Comparison of ENCODE assay signal across 17 cellular contexts in genomic region chr13:80329250-80329649, GRCh38. TPM values are rescaled to one million over a fixed set of nuclear protein-coding genes. Genes with fewer than 3 reads are reported as not detected.
A peak's percentile ranks its signal among the peaks of the same experiment; 100 is the strongest.
DNase-seq lines count a peak whose midpoint lies in the region; ATAC-seq and TF ChIP-seq lines count a peak whose summit lies in the region.
"Had no signal": no experiment of that assay in that cellular context is flagged by ENCODE, and none has a peak within 500 bp of the region (broad histone marks: within the 10 kb centered on the region; RNA-seq: fewer than 3 reads in every experiment).

No MANE protein-coding gene starts in this region.

- H2AFZ ChIP-seq in IMR-90 (replicated peaks; ENCODE audit: low read length, poor library complexity) = no peak overlapping the region
- no peak overlapping the region for H2AFZ ChIP-seq in hepatocyte

- POLR2A ChIA-PET in IMR-90 (lab: Charles Lee; ENCODE audit: unreplicated experiment) = no interaction called here

- TF ChIP-seq CTCF in right atrium auricular region (IDR thresholded peaks at IDR 0.05) = no peak
- no peak for TF ChIP-seq CTCF in IMR-90 (conservative IDR thresholded peaks at IDR 0.05; ENCODE audit: low read depth, low read length)
- TF ChIP-seq CTCF in hepatocyte (IDR thresholded peaks at IDR 0.05; ENCODE audit: poor library complexity) = no peak
- TF ChIP-seq CTCF in psoas muscle (IDR thresholded peaks at IDR 0.05) = no peak
- no peak for TF ChIP-seq CTCF in gastroesophageal sphincter (IDR thresholded peaks at IDR 0.05)

- TF ChIP-seq POLR2A in IMR-90 (IDR thresholded peaks at IDR 0.05; ENCODE audit: low read depth, low read length) (no peak), gastroesophageal sphincter (IDR thresholded peaks at IDR 0.05) (no peak)

- H3K4me2 ChIP-seq in IMR-90 (ENCODE audit: low read depth, low read length) (no peak overlapping the region), hepatocyte (no peak overlapping the region)

- no peak for TF ChIP-seq EP300 in gastroesophageal sphincter (IDR thresholded peaks at IDR 0.05)

- no peaks in the 10 kb centered on the region for H3K9me2 ChIP-seq in hepatocyte (replicated peaks; ENCODE audit: insufficient read depth)

- DNase-seq in Right ventricle myocardium inferior (ENCODE audit: missing footprints) = no peak
- DNase-seq in right atrium auricular region (ENCODE audit: low spot score) = no peak
- DNase-seq in IMR-90 = no peak
- DNase-seq in hepatocyte (ENCODE audit: low spot score) = no peak
- no peak for DNase-seq in psoas muscle
- no peak for DNase-seq in OCI-M2 (lab: John Stamatoyannopoulos, UW; ENCODE audit: unreplicated experiment)
- DNase-seq: 8988T; BE2C; Calu3; CD4-positive, alpha-beta memory T cell; NCI-H1417; NCI-H1930; NCI-H446 treated with DMSO at 0.1 percent for 48 hours; NCI-H82; SHP77 treated with DMSO at 0.1 percent for 48 hours had no signal

- no peak for TF ChIP-seq RAD21 in IMR-90 (IDR thresholded peaks at IDR 0.05; ENCODE audit: low read length)

- H3K4me1 ChIP-seq in right atrium auricular region (peaks cover 0 to 7% of the 10 kb centered on the region in 2 donors), IMR-90 (ENCODE audit: control insufficient read depth, insufficient read depth, low read length) (no peaks in the 10 kb centered on the region), hepatocyte (ENCODE audit: insufficient read depth) (no peaks in the 10 kb centered on the region), psoas muscle (peaks cover 22% of the 10 kb centered on the region), gastroesophageal sphincter (no peaks in the 10 kb centered on the region)
- H3K4me1 ChIP-seq: BE2C had no signal

- H3K9ac ChIP-seq in IMR-90 (ENCODE audit: low read depth, low read length) = no peak overlapping the region

- H3K4ac ChIP-seq in IMR-90 (ENCODE audit: low read depth, low read length) = no peak overlapping the region

- H3K79me2 ChIP-seq in hepatocyte = peaks cover 47% of the 10 kb centered on the region

- H3K27me3 ChIP-seq in right atrium auricular region (no peaks in the 10 kb centered on the region), IMR-90 (ENCODE audit: control insufficient read depth, insufficient read depth, low read length) (no peaks in the 10 kb centered on the region), hepatocyte (no peaks in the 10 kb centered on the region), psoas muscle (ENCODE audit: insufficient read depth in 3 of 3, low read length in 2 of 3) (no peaks in the 10 kb centered on the region), gastroesophageal sphincter (no peaks in the 10 kb centered on the region)
- H3K27me3 ChIP-seq: BE2C had no signal

- no peak overlapping the region for H2BK15ac ChIP-seq in IMR-90 (ENCODE audit: low read depth, low read length)

- CTCF ChIA-PET in IMR-90 (lab: Yijun Ruan, JAX) = interaction anchor here (0.6 kb wide), 1 partner anchor 596 kb away, joined by 3 read pairs; no protein-coding TSS in a partner anchor

- H3K36me3 ChIP-seq in right atrium auricular region (peaks cover 30% of the 10 kb centered on the region), IMR-90 (ENCODE audit: control insufficient read depth, insufficient read depth, low read length) (peaks cover 2% of the 10 kb centered on the region), hepatocyte (replicated peaks; ENCODE audit: insufficient read depth, low read depth) (no peaks in the 10 kb centered on the region), psoas muscle (ENCODE audit: insufficient read depth in 1 of 2, low read depth in 1 of 2) (peaks cover 0 to 15% of the 10 kb centered on the region in 2 donors), gastroesophageal sphincter (peaks cover 0 to 7% of the 10 kb centered on the region in 2 donors)

- no peak overlapping the region for H2BK5ac ChIP-seq in IMR-90 (ENCODE audit: low read depth, low read length, poor library complexity, severe bottlenecking)

- intact Hi-C loops in Right ventricle myocardium inferior (cut with DNase I) = no loop called here
- intact Hi-C loops in IMR-90 (cut with micrococcal nuclease) = no loop called here
- intact Hi-C loops in psoas muscle (cut with DNase I) = no loop called here

- H3K14ac ChIP-seq in IMR-90 (replicated peaks; ENCODE audit: low read depth, low read length) = 0 out of 2 replicates have a peak overlapping the region, but pooled peaks have one; percentile 40

- no peak overlapping the region for H3K18ac ChIP-seq in IMR-90 (ENCODE audit: low read depth, low read length)

- no peak overlapping the region for H2AK5ac ChIP-seq in IMR-90 (ENCODE audit: low read depth, low read length)

- no TSS peak for BruUV-seq in IMR-90 (replicated peaks; lab: Mats Ljungman, UMichigan)

- no peak overlapping the region for H3K56ac ChIP-seq in IMR-90 (ENCODE audit: extremely low read depth, insufficient read depth, low read length)

- no peaks in the 10 kb centered on the region for H3K9me1 ChIP-seq in IMR-90 (ENCODE audit: insufficient read depth, low read length)

- H4K91ac ChIP-seq in IMR-90 (ENCODE audit: insufficient read depth, low read depth, low read length) = no peak overlapping the region

- H3K23ac ChIP-seq in IMR-90 (ENCODE audit: low read depth, low read length) = no peak overlapping the region

- H3K27ac ChIP-seq in right atrium auricular region (no peak overlapping the region), IMR-90 (ENCODE audit: insufficient read depth, low read length) (no peak overlapping the region), hepatocyte (peak overlapping the region; percentile 49), psoas muscle (peak overlapping the region; percentile 34), gastroesophageal sphincter (no peak overlapping the region)

- H4K20me1 ChIP-seq in IMR-90 (ENCODE audit: insufficient read depth, low read length) = peaks cover 8% of the 10 kb centered on the region
- no peaks in the 10 kb centered on the region for H4K20me1 ChIP-seq in hepatocyte (ENCODE audit: insufficient read depth, poor library complexity, severe bottlenecking)

- H2AK9ac ChIP-seq in IMR-90 (replicated peaks; ENCODE audit: low read depth, low read length, poor library complexity) = no peak overlapping the region

- H3K9me3 ChIP-seq in right atrium auricular region = no peaks in the 10 kb centered on the region
- H3K9me3 ChIP-seq in IMR-90 (ENCODE audit: control insufficient read depth, insufficient read depth, low read length) = no peaks in the 10 kb centered on the region
- H3K9me3 ChIP-seq in hepatocyte (ENCODE audit: low read depth) = no peaks in the 10 kb centered on the region
- H3K9me3 ChIP-seq in psoas muscle = no peaks in the 10 kb centered on the region
- H3K9me3 ChIP-seq in gastroesophageal sphincter = no peaks in the 10 kb centered on the region
- H3K9me3 ChIP-seq: BE2C had no signal

- no peak overlapping the region for H4K8ac ChIP-seq in IMR-90 (ENCODE audit: low read depth in 2 of 2, low read length in 2 of 2)

- H2BK120ac ChIP-seq in IMR-90 (ENCODE audit: low read depth, low read length) = no peak overlapping the region

- peaks cover 11 to 39% of the 10 kb centered on the region in 2 experiments; a peak in 3 of 4 replicates for H3K79me1 ChIP-seq in IMR-90 (ENCODE audit: low read depth in 1 of 2, low read length in 2 of 2)

- in situ Hi-C loops in IMR-90 (cut with MboI; ENCODE audit: low sequenced_read_pairs) = loop anchor here (25.0 kb wide), 1 partner anchor 917 kb away; the partner anchor contains the start of gene RBM26

- H3K4me3 ChIP-seq in right atrium auricular region (no peak overlapping the region), IMR-90 (ENCODE audit: insufficient read depth, low read depth, low read length) (no peak overlapping the region), hepatocyte (no peak overlapping the region), psoas muscle (no peak overlapping the region), gastroesophageal sphincter (no peak overlapping the region)

- H2BK20ac ChIP-seq in IMR-90 (ENCODE audit: low read depth, low read length) = no peak overlapping the region

- dilution Hi-C loops in IMR-90 (cut with HindIII; ENCODE audit: low sequenced_read_pairs, unreplicated experiment) = no loop called here

- no peak overlapping the region for H4K5ac ChIP-seq in IMR-90 (ENCODE audit: low read depth, low read length)

- peak; percentile 30 for ATAC-seq in Right ventricle myocardium inferior
- ATAC-seq in IMR-90 (ENCODE audit: low read depth) = peak; percentile 12; the same call in 1 of the 2 replicates
- peak; percentile 80 to 98 (median 92) for ATAC-seq in psoas muscle
- no peak for ATAC-seq in gastroesophageal sphincter
- ATAC-seq in GM21381 (IDR thresholded peaks at IDR 0.05; ENCODE audit: unreplicated experiment) = no peak

TF ChIP-seq in IMR-90, 13 proteins besides CTCF, POLR2A, EP300 and RAD21 (continues in another document):
- TF ChIP-seq RFX5 (IDR thresholded peaks at IDR 0.05; ENCODE audit: low read depth, low read length) (no peak), USF2 (IDR thresholded peaks at IDR 0.05; ENCODE audit: low read depth, low read length) (no peak), SMC3 (IDR thresholded peaks at IDR 0.05; ENCODE audit: low read depth, low read length) (no peak), BHLHE40 (IDR thresholded peaks at IDR 0.05; ENCODE audit: low read depth, low read length) (no peak), RCOR1 (IDR thresholded peaks at IDR 0.05; ENCODE audit: insufficient replicate concordance, low read length) (no peak), FOS (IDR thresholded peaks at IDR 0.05; ENCODE audit: low read depth, low read length) (no peak)

RNA-seq across cellular contexts. Expression of gene SPRY2, which starts 11.7 kb away (rescaled TPM):
- 40.0 TPM for total RNA-seq in Right ventricle myocardium inferior
- total RNA-seq in right atrium auricular region = 10 to 100 TPM; 33.1 to 38.9 TPM
- 21.1 and 26.4 TPM in 2 replicates for total RNA-seq in IMR-90 (2012; rRNA removed)
- polyA plus RNA-seq in IMR-90 (2012; rRNA removed) = 47.9 and 53.9 TPM in 2 replicates
- 35.5 and 39.0 TPM in 2 replicates for polyA plus RNA-seq in IMR-90 (2012; cell fraction: cytosol; rRNA removed)
- 63.3 and 76.1 TPM in 2 replicates for polyA plus RNA-seq in IMR-90 (2012; cell fraction: nucleus; rRNA removed; ENCODE audit: low replicate concordance)
- total RNA-seq in hepatocyte = 45.4 and 48.2 TPM in 2 replicates
- 69.4 and 74.6 TPM in 2 replicates for polyA plus RNA-seq in hepatocyte
- total RNA-seq in psoas muscle = 10 to 100 TPM; 25.2 to 46.8 (median 29.3) TPM
- 100 to 1,000 TPM in 1 of 3 donors, 10 to 100 TPM in 2; 15.2 to 171 (median 21.0) TPM for polyA plus RNA-seq in psoas muscle
- 10 to 100 TPM; 32.5 to 49.1 (median 47.9) TPM for total RNA-seq in gastroesophageal sphincter
- polyA plus RNA-seq: CD4-positive, alpha-beta memory T cell had no signal

Comparison
In these comparisons a context has a peak if more than half of its experiments do, and no peak if none do; other contexts are left out.
1. ATAC-seq: peak in Right ventricle myocardium inferior (single experiment), IMR-90 (single experiment) and psoas muscle (4 of 4); none in gastroesophageal sphincter (single experiment) and GM21381 (single experiment).
2. H3K27ac ChIP-seq: peak in hepatocyte (single experiment) and psoas muscle (single experiment); none in right atrium auricular region (0 of 2), IMR-90 (single experiment) and gastroesophageal sphincter (0 of 4).